In genomic region chr2:102615620-102616436, GRCh38 we compare ENCODE assay signal across 9 cellular contexts. TPM values are rescaled to one million over a fixed set of nuclear protein-coding genes. Genes with fewer than 3 reads are reported as not detected.
DNase-seq lines count a peak whose midpoint lies in the region; ATAC-seq lines count a peak whose summit lies in the region.
"Had no signal": no experiment of that assay in that cellular context is flagged by ENCODE, and none has a peak within 500 bp of the region (broad histone marks: within the 10 kb centered on the region; RNA-seq: fewer than 3 reads in every experiment).

No MANE protein-coding gene starts in this region.

- H3K4ac ChIP-seq in neuronal stem cell (ENCODE audit: low read length), result no peak overlapping the region

- H3K4me3 Mint-ChIP-seq in CD8-positive, alpha-beta memory T cell, result no peak overlapping the region
- H3K4me3 Mint-ChIP-seq in activated CD4-positive, alpha-beta memory T cell treated with anti-CD3 and anti-CD28 coated beads for 36 hours, result no peak overlapping the region

- no peak overlapping the region for H2BK15ac ChIP-seq in neuronal stem cell (ENCODE audit: low read length)

- H3K23ac ChIP-seq in neuronal stem cell (ENCODE audit: low read depth, low read length, poor library complexity), result no peak overlapping the region

- no peak overlapping the region for H3K4me2 ChIP-seq in neuronal stem cell (ENCODE audit: insufficient read depth, low read length, poor library complexity, severe bottlenecking)

- peaks cover 5% of the 10 kb centered on the region for H3K27me3 ChIP-seq in CD8-positive, alpha-beta memory T cell (ENCODE audit: insufficient read depth, low read length, poor library complexity, severe bottlenecking)
- H3K27me3 ChIP-seq in neuronal stem cell (ENCODE audit: control insufficient read depth in 3 of 3, insufficient read depth in 3 of 3, low read depth in 1 of 3, low read length in 3 of 3) (peaks cover 5 to 56% (median 23%) of the 10 kb centered on the region in 3 experiments), aorta (ENCODE audit: control insufficient read depth in 1 of 2, insufficient read depth in 2 of 2, low read length in 1 of 2) (no peaks in the 10 kb centered on the region)

- no peaks in the 10 kb centered on the region for H3K9me3 ChIP-seq in CD8-positive, alpha-beta memory T cell (ENCODE audit: low read length)
- H3K9me3 ChIP-seq in neuronal stem cell (replicated peaks in 1 of 2; ENCODE audit: control insufficient read depth in 2 of 2, insufficient read depth in 1 of 2, low read depth in 1 of 2, low read length in 2 of 2) (no peaks in the 10 kb centered on the region), aorta (ENCODE audit: control insufficient read depth, low read length) (no peaks in the 10 kb centered on the region)

- POLR2A ChIA-PET in CD8-positive, alpha-beta memory T cell (lab: Charles Lee), result no interaction called here
- POLR2A ChIA-PET in activated CD4-positive, alpha-beta memory T cell treated with anti-CD3 and anti-CD28 coated beads for 36 hours (lab: Charles Lee), result no interaction called here

- no peak overlapping the region for H3K4me3 ChIP-seq in CD8-positive, alpha-beta memory T cell (ENCODE audit: low read length)
- no peak overlapping the region for H3K4me3 ChIP-seq in neuronal stem cell (ENCODE audit: low read length in 2 of 2)
- no peak overlapping the region for H3K4me3 ChIP-seq in aorta (ENCODE audit: low read length in 2 of 2)

- H2BK120ac ChIP-seq in neuronal stem cell (ENCODE audit: low read depth, low read length), result no peak overlapping the region

- no peaks in the 10 kb centered on the region for H3K36me3 Mint-ChIP-seq in CD8-positive, alpha-beta memory T cell
- no peaks in the 10 kb centered on the region for H3K36me3 Mint-ChIP-seq in activated CD4-positive, alpha-beta memory T cell treated with anti-CD3 and anti-CD28 coated beads for 36 hours

- H2BK12ac ChIP-seq in neuronal stem cell (ENCODE audit: low read length), result no peak overlapping the region

- no peak overlapping the region for H2AK5ac ChIP-seq in neuronal stem cell (ENCODE audit: low read depth, low read length)

- H3K4me1 Mint-ChIP-seq in CD8-positive, alpha-beta memory T cell, result peaks cover 7 to 16% (median 10%) of the 10 kb centered on the region in 3 donors
- H3K4me1 Mint-ChIP-seq in activated CD4-positive, alpha-beta memory T cell treated with anti-CD3 and anti-CD28 coated beads for 36 hours (ENCODE audit: low read depth), result peaks cover 13% of the 10 kb centered on the region

- WGBS in neuronal stem cell (ENCODE audit: extremely low coverage in 2 of 2, insufficient read length in 2 of 2, insufficient replicate concordance in 1 of 2), 2 donors, result no CpG with 5 or more reads among the region's 5 CpGs
- 20 to 23% methylated on average over 5 of the region's 5 CpGs for WGBS in aorta, 2 donors

- H3K36me3 ChIP-seq in CD8-positive, alpha-beta memory T cell (ENCODE audit: insufficient read depth, low read length), result no peaks in the 10 kb centered on the region
- H3K36me3 ChIP-seq in neuronal stem cell (replicated peaks in 1 of 2; ENCODE audit: control insufficient read depth in 2 of 2, insufficient read depth in 2 of 2, low read length in 2 of 2) (no peaks in the 10 kb centered on the region), aorta (ENCODE audit: control insufficient read depth in 1 of 2, insufficient read depth in 2 of 2, low read length in 1 of 2) (no peaks in the 10 kb centered on the region)

- H4K8ac ChIP-seq in neuronal stem cell (ENCODE audit: low read depth, low read length), result no peak overlapping the region

- no peak overlapping the region for H2BK5ac ChIP-seq in neuronal stem cell (ENCODE audit: low read length)

- no peaks in the 10 kb centered on the region for H3K4me1 ChIP-seq in CD8-positive, alpha-beta memory T cell (ENCODE audit: insufficient read depth, low read length)
- H3K4me1 ChIP-seq in neuronal stem cell (ENCODE audit: control insufficient read depth in 2 of 2, insufficient read depth in 1 of 2, low read depth in 1 of 2, low read length in 2 of 2) (peaks cover 0 to 6% of the 10 kb centered on the region in 2 donors), aorta (ENCODE audit: control insufficient read depth in 1 of 2, insufficient read depth in 2 of 2, low read length in 2 of 2) (no peaks in the 10 kb centered on the region)

- no peak overlapping the region for H3K27ac ChIP-seq in CD8-positive, alpha-beta memory T cell (ENCODE audit: low read depth, low read length)
- H3K27ac ChIP-seq in neuronal stem cell (replicated peaks; ENCODE audit: low read length) (no peak overlapping the region), aorta (ENCODE audit: low read depth in 1 of 2, low read length in 2 of 2) (no peak overlapping the region)

- no peaks in the 10 kb centered on the region for H3K79me1 ChIP-seq in neuronal stem cell (ENCODE audit: low read depth, low read length)

- intact Hi-C loops in activated CD4-positive, alpha-beta memory T cell treated with anti-CD3 and anti-CD28 coated beads for 36 hours (cut with micrococcal nuclease), result loop anchor here (1.0 kb wide), 2 partner anchors 96 to 143 kb away; partner anchors contain the start of gene SLC9A4
- intact Hi-C loops in aorta (cut with DNase I), result loop anchor here (2.0 to 5.0 kb wide), 4 partner anchors 94 to 144 kb away; partner anchors contain the start of gene SLC9A4 (in 2 of the 2)

- DNase-seq in CD8-positive, alpha-beta memory T cell, result peak in 3 of 5 donors; percentile 5 to 11 (median 9)
- DNase-seq in NCI-H510A treated with DMSO at 0.1 percent for 48 hours (lab: John Stamatoyannopoulos, UW) (peak; percentile 71), fibroblast of peridontal ligament (ENCODE audit: extremely low read depth) (peak; percentile 52), neuronal stem cell (ENCODE audit: low spot score) (peak; percentile 51), aorta (peak; percentile 69 to 78)
- peak; percentile 64 for DNase-seq in activated CD4-positive, alpha-beta memory T cell treated with anti-CD3 and anti-CD28 coated beads for 36 hours

- H4K91ac ChIP-seq in neuronal stem cell (ENCODE audit: low read depth, low read length, poor library complexity), result no peak overlapping the region

- H3K27me3 Mint-ChIP-seq in CD8-positive, alpha-beta memory T cell, result peaks cover 21 to 50% of the 10 kb centered on the region in 2 donors
- peaks cover 42% of the 10 kb centered on the region for H3K27me3 Mint-ChIP-seq in activated CD4-positive, alpha-beta memory T cell treated with anti-CD3 and anti-CD28 coated beads for 36 hours

- no peak overlapping the region for H2AFZ ChIP-seq in neuronal stem cell (ENCODE audit: low read length)

- no peak overlapping the region for H3K14ac ChIP-seq in neuronal stem cell (ENCODE audit: low read length)

- H3K9ac ChIP-seq in neuronal stem cell (ENCODE audit: low read depth, low read length, poor library complexity), result no peak overlapping the region

- no peak overlapping the region for H3K27ac Mint-ChIP-seq in CD8-positive, alpha-beta memory T cell
- H3K27ac Mint-ChIP-seq in activated CD4-positive, alpha-beta memory T cell treated with anti-CD3 and anti-CD28 coated beads for 36 hours, result no peak overlapping the region

- peak; percentile 89 for ATAC-seq in GM18907 (IDR thresholded peaks at IDR 0.05; ENCODE audit: unreplicated experiment)
- ATAC-seq in HG03108 (IDR thresholded peaks at IDR 0.05; ENCODE audit: unreplicated experiment), result peak; percentile 79
- ATAC-seq in aorta (ENCODE audit: low FRiP score), result no peak

- CTCF ChIA-PET in CD8-positive, alpha-beta memory T cell (lab: Charles Lee), result interaction anchor here (1.4 to 1.6 kb wide), 3 partner anchors 21 to 143 kb away, joined by 3 to 5 read pairs (median 4); partner anchors contain the start of gene SLC9A4
- CTCF ChIA-PET in activated CD4-positive, alpha-beta memory T cell treated with anti-CD3 and anti-CD28 coated beads for 36 hours (lab: Charles Lee), result interaction anchor here (0.7 to 8.4 kb wide), 34 partner anchors 9 to 380 kb away, joined by 3 to 122 read pairs (median 4); partner anchors contain the start of gene SLC9A4

- no peaks in the 10 kb centered on the region for H3K9me3 Mint-ChIP-seq in CD8-positive, alpha-beta memory T cell
- no peaks in the 10 kb centered on the region for H3K9me3 Mint-ChIP-seq in activated CD4-positive, alpha-beta memory T cell treated with anti-CD3 and anti-CD28 coated beads for 36 hours

- no peak overlapping the region for H3K18ac ChIP-seq in neuronal stem cell (ENCODE audit: low read length)

RNA-seq across cellular contexts. Expression of gene SLC9A2, which starts 3.5 kb away (rescaled TPM):
- not detected for total RNA-seq in CD8-positive, alpha-beta memory T cell
- polyA plus RNA-seq in CD8-positive, alpha-beta memory T cell, result not detected
- total RNA-seq in activated CD4-positive, alpha-beta memory T cell treated with anti-CD3 and anti-CD28 coated beads for 36 hours, result not detected
- polyA plus RNA-seq in neuronal stem cell (2013, experiment 1 of 2), result 0.01 TPM
- polyA plus RNA-seq in neuronal stem cell (2013, experiment 2 of 2), result 0.01 TPM
- not detected for total RNA-seq in aorta
- polyA plus RNA-seq in aorta, result under 1 TPM in 1 of 2 donors, not detected in 1; 0.88 TPM
- total RNA-seq: T-helper 2 cell treated with Interferon-gamma antibody and Interleukin-4, amounts not matched to agents 100 ng/mL and 5 ng/mL, for 36 hours had no signal

Comparison
In these comparisons a context has a peak if more than half of its experiments do, and no peak if none do; other contexts are left out.
1. DNase-seq: peak in every context shown above with its lines; median percentile 74 in aorta; 71 in NCI-H510A treated with DMSO at 0.1 percent for 48 hours; 64 in activated CD4-positive, alpha-beta memory T cell treated with anti-CD3 and anti-CD28 coated beads for 36 hours; 52 in fibroblast of peridontal ligament; 51 in neuronal stem cell; 9 in CD8-positive, alpha-beta memory T cell.